10 cellular contexts compared by ENCODE assay signal in the genomic region with DNA sequence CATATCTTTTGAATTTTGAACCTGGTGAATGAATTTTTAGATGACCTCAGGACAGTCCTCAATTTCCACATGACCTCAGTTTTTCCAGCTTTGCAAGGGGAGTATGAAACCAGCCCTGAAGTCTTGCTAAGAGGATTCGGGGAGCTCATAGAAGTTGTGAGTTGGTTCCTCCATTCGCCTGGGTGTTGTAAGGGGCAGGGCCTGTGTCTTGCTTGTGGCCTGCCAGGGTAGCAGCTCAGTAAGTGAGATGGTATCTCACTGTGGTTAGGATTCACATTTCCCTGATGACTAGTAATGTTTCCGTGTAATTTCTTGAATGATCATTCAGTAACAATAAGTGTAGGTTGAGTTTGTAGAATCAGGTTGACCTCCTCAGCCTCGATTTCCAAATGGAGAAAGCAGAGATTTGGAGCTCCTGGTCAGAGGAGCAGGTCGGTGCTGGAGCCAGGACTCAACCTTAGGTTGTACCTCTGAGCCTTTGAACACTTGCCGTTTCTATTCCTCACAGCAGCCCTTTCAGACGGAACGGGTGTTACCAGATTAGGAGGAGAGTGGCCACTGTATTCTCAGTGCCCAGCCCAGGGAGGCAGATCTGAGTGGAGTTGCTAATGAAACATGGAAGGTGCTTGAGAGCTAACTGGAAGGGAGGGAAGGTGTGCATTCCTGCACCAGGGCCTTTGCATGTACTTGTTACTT. TPM values are rescaled to one million over a fixed set of nuclear protein-coding genes. Genes with fewer than 3 reads are reported as not detected.
DNase-seq lines count a peak whose midpoint lies in the region; ATAC-seq and TF ChIP-seq lines count a peak whose summit lies in the region.
"Had no signal": no experiment of that assay in that cellular context is flagged by ENCODE, and none has a peak within 500 bp of the region (broad histone marks: within the 10 kb centered on the region; RNA-seq: fewer than 3 reads in every experiment).

No MANE protein-coding gene starts in this region.

- TF ChIP-seq POLR2A in thyroid gland (IDR thresholded peaks at IDR 0.05) (no peak), spleen (IDR thresholded peaks at IDR 0.05) (no peak)

- WGBS in thyroid gland, 2 donors = 75 to 82% methylated on average over 8 of the region's 8 CpGs
- 63 to 76% (median 73%) methylated on average over 8 of the region's 8 CpGs for WGBS in spleen, 5 donors

- no peaks in the 10 kb centered on the region for H3K9me3 ChIP-seq in thyroid gland
- H3K9me3 ChIP-seq in spleen = no peaks in the 10 kb centered on the region

- H3K4me1 ChIP-seq in thyroid gland (peaks cover 8 to 22% of the 10 kb centered on the region in 2 donors), spleen (peaks cover 0 to 36% (median 5%) of the 10 kb centered on the region in 6 donors)

- H3K4me3 ChIP-seq in thyroid gland (replicated peaks in 1 of 3) (no peak overlapping the region), spleen (no peak overlapping the region)

- H3K4me1 Mint-ChIP-seq in activated T-cell treated with anti-CD3 and anti-CD28 coated beads, Interleukin-2, amount 50 U/mL, for 72 hours (ENCODE audit: low read depth) = peaks cover 48% of the 10 kb centered on the region
- H3K4me1 Mint-ChIP-seq in immature natural killer cell = peaks cover 34 to 46% of the 10 kb centered on the region in 2 donors

- H3K36me3 Mint-ChIP-seq in activated T-cell treated with anti-CD3 and anti-CD28 coated beads, Interleukin-2, amount 50 U/mL, for 72 hours (ENCODE audit: insufficient read depth in 2 of 2) = peaks cover 7 to 13% of the 10 kb centered on the region in 2 donors
- peaks cover 0 to 1% (median 0%) of the 10 kb centered on the region in 3 donors for H3K36me3 Mint-ChIP-seq in immature natural killer cell

- intact Hi-C loops in thyroid gland (cut with DNase I) = no loop called here
- intact Hi-C loops in spleen (cut with DNase I; ENCODE audit: low total_unique reads) = no loop called here

- H3K36me3 ChIP-seq in thyroid gland (peaks cover 16 to 21% of the 10 kb centered on the region in 2 donors), spleen (peaks cover 0 to 57% (median 26%) of the 10 kb centered on the region in 6 donors)

- ATAC-seq in activated T-cell treated with anti-CD3 and anti-CD28 coated beads, Interleukin-2, amount 50 U/mL, for 72 hours (replicated peaks in 1 of 2) = peak; percentile 97 to 99
- ATAC-seq in HG03135 (IDR thresholded peaks at IDR 0.05; ENCODE audit: unreplicated experiment) = no peak
- ATAC-seq in GM19035 (IDR thresholded peaks at IDR 0.05; ENCODE audit: unreplicated experiment) = no peak

- peak overlapping the region; percentile 73 to 89 for H3K4me3 Mint-ChIP-seq in activated T-cell treated with anti-CD3 and anti-CD28 coated beads, Interleukin-2, amount 50 U/mL, for 72 hours
- peak overlapping the region; percentile 58 to 79 (median 72) for H3K4me3 Mint-ChIP-seq in immature natural killer cell

- TF ChIP-seq CTCF in thyroid gland (IDR thresholded peaks at IDR 0.05) (no peak), spleen (IDR thresholded peaks at IDR 0.05 in 8 of 11, conservative IDR thresholded peaks at IDR 0.05 in 3 of 11) (no peak)

- H3K9me3 Mint-ChIP-seq in activated T-cell treated with anti-CD3 and anti-CD28 coated beads, Interleukin-2, amount 50 U/mL, for 72 hours = no peaks in the 10 kb centered on the region
- H3K9me3 Mint-ChIP-seq in immature natural killer cell = no peaks in the 10 kb centered on the region

- peak; percentile 35 for DNase-seq in activated gamma-delta T cell treated with Interleukin-2 at 50 U/mL for 16 hours
- DNase-seq in activated gamma-delta T cell (lab: John Stamatoyannopoulos, UW) = no peak
- peak; percentile 68 to 78 for DNase-seq in activated T-cell treated with anti-CD3 and anti-CD28 coated beads, Interleukin-2, amount 50 U/mL, for 72 hours
- peak; percentile 51 to 69 (median 66) for DNase-seq in immature natural killer cell
- DNase-seq in thyroid gland = peak; percentile 20 to 23
- DNase-seq in spleen = no peak
- DNase-seq: glutamatergic neuron had no signal

- H3K27ac Mint-ChIP-seq in activated T-cell treated with anti-CD3 and anti-CD28 coated beads, Interleukin-2, amount 50 U/mL, for 72 hours = peak overlapping the region; percentile 82
- peak overlapping the region; percentile 83 to 90 (median 88) for H3K27ac Mint-ChIP-seq in immature natural killer cell

- no peaks in the 10 kb centered on the region for H3K27me3 ChIP-seq in thyroid gland
- H3K27me3 ChIP-seq in spleen (replicated peaks in 1 of 7) = no peaks in the 10 kb centered on the region

- no peaks in the 10 kb centered on the region for H3K27me3 Mint-ChIP-seq in activated T-cell treated with anti-CD3 and anti-CD28 coated beads, Interleukin-2, amount 50 U/mL, for 72 hours (ENCODE audit: low read depth)
- H3K27me3 Mint-ChIP-seq in immature natural killer cell (ENCODE audit: low read depth in 3 of 3) = peaks cover 0 to 7% (median 2%) of the 10 kb centered on the region in 3 donors

- peak overlapping the region in 1 of 3 donors; percentile 78 for H3K27ac ChIP-seq in thyroid gland
- peak overlapping the region in 1 of 8 donors; percentile 36 for H3K27ac ChIP-seq in spleen

RNA-seq across cellular contexts. Expression of a gene that starts 14.6 kb away (rescaled TPM):
- 10 to 100 TPM; 53.6 to 76.0 TPM for total RNA-seq in activated T-cell treated with anti-CD3 and anti-CD28 coated beads, Interleukin-2, amount 50 U/mL, for 72 hours
- 1 to 10 TPM in 2 of 3 donors, not detected in 1; 1.2 to 2.8 TPM for polyA plus RNA-seq in immature natural killer cell
- 10 to 100 TPM; 16.9 to 67.7 (median 43.0) TPM for total RNA-seq in thyroid gland
- 10 to 100 TPM; 22.0 to 47.0 (median 37.7) TPM for total RNA-seq in spleen
- 10 to 100 TPM in 1 of 3 donors, 1 to 10 TPM in 2; 5.5 to 32.8 (median 7.1) TPM for polyA plus RNA-seq in spleen

RNA-seq across cellular contexts. Expression of a gene that starts 16.1 kb away (rescaled TPM):
- total RNA-seq in activated T-cell treated with anti-CD3 and anti-CD28 coated beads, Interleukin-2, amount 50 U/mL, for 72 hours = 10 to 100 TPM; 41.0 to 46.0 TPM
- polyA plus RNA-seq in immature natural killer cell (10 to 100 TPM; 13.2 to 16.5 (median 16.3) TPM), spleen (100 to 1,000 TPM in 2 of 3 donors, 10 to 100 TPM in 1; 76.2 to 109 (median 107) TPM)
- total RNA-seq in thyroid gland (10 to 100 TPM; 23.9 to 31.3 (median 29.1) TPM), spleen (10 to 100 TPM; 27.7 to 72.8 (median 37.5) TPM)

RNA-seq across cellular contexts. Expression of a gene that starts 17.6 kb away (rescaled TPM):
- 10 to 100 TPM; 73.9 to 89.9 TPM for total RNA-seq in activated T-cell treated with anti-CD3 and anti-CD28 coated beads, Interleukin-2, amount 50 U/mL, for 72 hours
- polyA plus RNA-seq in immature natural killer cell (10 to 100 TPM; 56.8 to 92.5 (median 66.0) TPM), spleen (10 to 100 TPM; 78.3 to 98.0 (median 93.7) TPM)
- total RNA-seq in thyroid gland (10 to 100 TPM; 39.2 to 91.9 (median 56.5) TPM), spleen (10 to 100 TPM; 43.8 to 89.5 (median 55.8) TPM)

RNA-seq across cellular contexts. Expression of a gene that starts 17.6 kb away (rescaled TPM):
- total RNA-seq in activated T-cell treated with anti-CD3 and anti-CD28 coated beads, Interleukin-2, amount 50 U/mL, for 72 hours = 100 to 1,000 TPM; 168 to 184 TPM
- polyA plus RNA-seq in immature natural killer cell (100 to 1,000 TPM; 395 to 487 (median 487) TPM), spleen (10 to 100 TPM; 56.7 to 92.2 (median 76.6) TPM)
- total RNA-seq in thyroid gland (100 to 1,000 TPM in 1 of 4 donors, 10 to 100 TPM in 3; 55.0 to 139 (median 65.9) TPM), spleen (100 to 1,000 TPM in 4 of 7 donors, 10 to 100 TPM in 3; 59.7 to 131 (median 104) TPM)

RNA-seq across cellular contexts. Expression of a gene that starts 30.0 kb away (rescaled TPM):
- total RNA-seq in activated T-cell treated with anti-CD3 and anti-CD28 coated beads, Interleukin-2, amount 50 U/mL, for 72 hours = 1 to 10 TPM; 4.8 to 6.3 TPM
- 1 to 10 TPM; 1.1 to 2.2 (median 2.1) TPM for polyA plus RNA-seq in immature natural killer cell
- 10 to 100 TPM in 1 of 4 donors, 1 to 10 TPM in 3; 4.2 to 10.9 (median 7.7) TPM for total RNA-seq in thyroid gland
- total RNA-seq in spleen = 10 to 100 TPM; 35.5 to 69.4 (median 50.0) TPM
- 10 to 100 TPM; 63.7 to 86.9 (median 68.0) TPM for polyA plus RNA-seq in spleen
- total RNA-seq: A673 had no signal

Comparison
In these comparisons a context has a peak if more than half of its experiments do, and no peak if none do; other contexts are left out.
1. DNase-seq: peak in activated gamma-delta T cell treated with Interleukin-2 at 50 U/mL for 16 hours (single experiment), activated T-cell treated with anti-CD3 and anti-CD28 coated beads, Interleukin-2, amount 50 U/mL, for 72 hours (2 of 2), immature natural killer cell (3 of 3) and thyroid gland (2 of 2); none in activated gamma-delta T cell (single experiment) and spleen (single experiment).
2. ATAC-seq: peak in activated T-cell treated with anti-CD3 and anti-CD28 coated beads, Interleukin-2, amount 50 U/mL, for 72 hours (2 of 2); none in HG03135 (single experiment) and GM19035 (single experiment).